Comparison of ENCODE assay signal across 9 cellular contexts in the genomic region with DNA sequence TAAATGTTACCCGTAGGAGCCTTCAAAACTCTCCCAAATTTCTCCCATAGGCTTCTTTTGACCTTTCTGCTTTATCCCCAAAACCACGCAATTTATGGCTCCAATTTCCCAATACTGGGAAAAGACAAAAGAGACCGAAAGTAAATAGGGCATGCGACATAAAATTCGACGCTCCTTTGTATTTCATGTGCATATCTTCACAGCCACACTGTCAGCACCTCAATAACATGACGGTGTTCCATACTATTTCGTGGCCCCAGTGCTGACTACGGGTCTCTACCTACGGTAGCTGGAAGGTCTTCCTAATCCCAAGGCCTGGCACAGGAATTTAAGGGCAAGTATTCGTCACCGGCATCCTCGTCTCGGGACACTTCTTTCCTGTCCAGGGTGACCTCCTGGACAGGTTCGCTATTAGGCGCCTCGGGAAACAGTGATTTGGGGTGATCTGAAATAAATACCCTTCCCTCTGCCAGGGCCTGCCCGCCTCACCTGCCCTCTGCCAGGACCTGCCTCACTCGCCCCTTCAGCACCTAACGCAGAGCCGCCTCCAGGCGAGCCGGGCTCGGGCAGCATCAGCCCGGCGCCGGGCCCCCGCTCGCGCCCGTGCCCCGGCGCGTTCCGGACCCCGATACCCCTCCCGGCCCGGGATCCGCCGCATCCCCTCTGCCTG. TPM values are rescaled to one million over a fixed set of nuclear protein-coding genes. Genes with fewer than 3 reads are reported as not detected.
A peak's percentile ranks its signal among the peaks of the same experiment; 100 is the strongest.
DNase-seq lines count a peak whose midpoint lies in the region; ATAC-seq, FAIRE-seq and TF ChIP-seq lines count a peak whose summit lies in the region.
"Had no signal": no experiment of that assay in that cellular context is flagged by ENCODE, and none has a peak within 500 bp of the region (broad histone marks: within the 10 kb centered on the region; RNA-seq: fewer than 3 reads in every experiment).

No MANE protein-coding gene starts in this region.

- peaks cover 12% of the 10 kb centered on the region for H3K27me3 Mint-ChIP-seq in activated naive CD8-positive, alpha-beta T cell treated with anti-CD3 and anti-CD28 coated beads for 36 hours

- ATAC-seq in GM21423 (IDR thresholded peaks at IDR 0.05; ENCODE audit: unreplicated experiment) (peak; percentile 50), left ventricle myocardium superior (peak; percentile 66), psoas muscle (peak; percentile 48 to 68 (median 60))

- FAIRE-seq in urothelium cell line (lab: Jason Lieb, UNC), result no peak
- FAIRE-seq: islet of Langerhans had no signal

- no peaks in the 10 kb centered on the region for H3K9me3 ChIP-seq in HUES6 (ENCODE audit: control insufficient read depth, insufficient read depth, low read depth, low read length)
- H3K9me3 ChIP-seq in psoas muscle, result no peaks in the 10 kb centered on the region

- no peaks in the 10 kb centered on the region for H3K36me3 Mint-ChIP-seq in activated naive CD8-positive, alpha-beta T cell treated with anti-CD3 and anti-CD28 coated beads for 36 hours

- H3K9me3 Mint-ChIP-seq in activated naive CD8-positive, alpha-beta T cell treated with anti-CD3 and anti-CD28 coated beads for 36 hours, result no peaks in the 10 kb centered on the region

- H3K4me1 Mint-ChIP-seq in activated naive CD8-positive, alpha-beta T cell treated with anti-CD3 and anti-CD28 coated beads for 36 hours, result peaks cover 20% of the 10 kb centered on the region

- H3K27ac Mint-ChIP-seq in activated naive CD8-positive, alpha-beta T cell treated with anti-CD3 and anti-CD28 coated beads for 36 hours, result no peak overlapping the region

- no peak overlapping the region for H3K27ac ChIP-seq in HUES6 (ENCODE audit: low read depth, low read length)
- peak overlapping the region; percentile 63 for H3K27ac ChIP-seq in psoas muscle

- intact Hi-C loops in left ventricle myocardium superior (cut with micrococcal nuclease) (no loop called here), psoas muscle (cut with DNase I) (no loop called here)

- H3K4me3 Mint-ChIP-seq in activated naive CD8-positive, alpha-beta T cell treated with anti-CD3 and anti-CD28 coated beads for 36 hours, result peak overlapping the region; percentile 83

- TF ChIP-seq CTCF in psoas muscle (IDR thresholded peaks at IDR 0.05), result no peak

- H3K4me3 ChIP-seq in HUES6 (ENCODE audit: low read depth, low read length) (peak overlapping the region; percentile 77), psoas muscle (peak overlapping the region; percentile 86)

- H3K4me1 ChIP-seq in HUES6 (ENCODE audit: control insufficient read depth, insufficient read depth, low read length), result peaks cover 14% of the 10 kb centered on the region
- peaks cover 11% of the 10 kb centered on the region for H3K4me1 ChIP-seq in psoas muscle

- WGBS in psoas muscle, 3 donors, result 5 to 10% (median 9%) methylated on average over 18 to 40 of the region's 40 CpGs

- H3K9ac ChIP-seq in HUES6 (ENCODE audit: low read length), result peak overlapping the region; percentile 83

- H3K36me3 ChIP-seq in HUES6 (ENCODE audit: control insufficient read depth, insufficient read depth, low read length) (no peaks in the 10 kb centered on the region), psoas muscle (ENCODE audit: insufficient read depth in 1 of 2, low read depth in 1 of 2) (no peaks in the 10 kb centered on the region)

- H3K27me3 ChIP-seq in HUES6 (ENCODE audit: control insufficient read depth, insufficient read depth, low read length) (peaks cover 28% of the 10 kb centered on the region), psoas muscle (ENCODE audit: insufficient read depth in 3 of 3, low read length in 2 of 3) (no peaks in the 10 kb centered on the region)

- DNase-seq in DMS79 (lab: John Stamatoyannopoulos, UW), result peak; percentile 30
- DNase-seq in SK-MEL-5 (ENCODE audit: low read depth, low spot score), result peak; percentile 71
- DNase-seq in activated naive CD8-positive, alpha-beta T cell treated with anti-CD3 and anti-CD28 coated beads for 36 hours, result peak; percentile 76
- peak; percentile 66 for DNase-seq in left ventricle myocardium superior
- DNase-seq in psoas muscle, result peak; percentile 53 to 76
- peak; percentile 83 for DNase-seq in urothelium cell line (ENCODE audit: low spot score)

- in situ Hi-C loops in SK-MEL-5 (cut with HindIII; ENCODE audit: low pct_unique_long_range_greater_than_20kb, low sequenced_read_pairs), result no loop called here

RNA-seq across cellular contexts. Expression of gene DTNB, which starts 0.7 kb away (rescaled TPM):
- total RNA-seq in SK-MEL-5 (2014; rRNA removed; shearing (Covaris generic)), result 18.0 and 19.9 TPM in 2 replicates
- polyA plus RNA-seq in SK-MEL-5 (2015; cell fraction: cytosol; rRNA removed), result 26.4 and 33.3 TPM in 2 replicates
- polyA plus RNA-seq in SK-MEL-5 (2015; cell fraction: nucleus; rRNA removed), result 29.3 and 39.4 TPM in 2 replicates
- 10 to 100 TPM; 14.3 to 15.5 TPM for total RNA-seq in activated naive CD8-positive, alpha-beta T cell treated with anti-CD3 and anti-CD28 coated beads for 36 hours
- total RNA-seq in left ventricle myocardium superior (5.9 TPM), psoas muscle (1 to 10 TPM; 4.2 to 6.3 (median 4.8) TPM)
- polyA plus RNA-seq in psoas muscle, result 1 to 10 TPM; 2.3 to 3.5 (median 2.4) TPM

Comparison
In these comparisons a context has a peak if more than half of its experiments do, and no peak if none do; other contexts are left out.
1. DNase-seq: peak in every context shown above with its lines; median percentile 83 in urothelium cell line; 76 in activated naive CD8-positive, alpha-beta T cell treated with anti-CD3 and anti-CD28 coated beads for 36 hours; 71 in SK-MEL-5; 66 in left ventricle myocardium superior; 64 in psoas muscle; 30 in DMS79.